1 cellular context compared by ENCODE assay signal in the genomic region with DNA sequence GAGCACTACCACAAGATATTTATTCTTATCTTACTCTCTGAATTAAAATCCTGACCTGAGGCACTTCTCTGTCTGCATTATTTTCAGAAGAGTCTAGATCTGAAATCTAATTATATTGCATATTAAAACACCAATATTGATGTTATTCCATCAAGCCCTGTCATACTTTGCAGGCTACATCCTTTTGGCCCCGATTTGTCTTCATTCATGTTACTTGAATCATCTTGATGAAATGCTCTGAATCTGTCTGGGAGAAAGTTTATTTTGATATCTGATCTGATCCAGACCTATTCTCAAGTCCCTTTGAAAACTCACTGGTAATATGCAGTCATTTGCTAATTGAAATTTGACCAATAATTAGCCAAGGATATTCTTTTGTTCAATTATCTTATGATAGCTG.
TF ChIP-seq lines count a peak whose summit lies in the region.

No MANE protein-coding gene starts in this region.

TF ChIP-seq in HepG2, 621 proteins besides CTCF, POLR2A, EP300 and RAD21 (continued from another document):
- TF ChIP-seq, protein P1, sequence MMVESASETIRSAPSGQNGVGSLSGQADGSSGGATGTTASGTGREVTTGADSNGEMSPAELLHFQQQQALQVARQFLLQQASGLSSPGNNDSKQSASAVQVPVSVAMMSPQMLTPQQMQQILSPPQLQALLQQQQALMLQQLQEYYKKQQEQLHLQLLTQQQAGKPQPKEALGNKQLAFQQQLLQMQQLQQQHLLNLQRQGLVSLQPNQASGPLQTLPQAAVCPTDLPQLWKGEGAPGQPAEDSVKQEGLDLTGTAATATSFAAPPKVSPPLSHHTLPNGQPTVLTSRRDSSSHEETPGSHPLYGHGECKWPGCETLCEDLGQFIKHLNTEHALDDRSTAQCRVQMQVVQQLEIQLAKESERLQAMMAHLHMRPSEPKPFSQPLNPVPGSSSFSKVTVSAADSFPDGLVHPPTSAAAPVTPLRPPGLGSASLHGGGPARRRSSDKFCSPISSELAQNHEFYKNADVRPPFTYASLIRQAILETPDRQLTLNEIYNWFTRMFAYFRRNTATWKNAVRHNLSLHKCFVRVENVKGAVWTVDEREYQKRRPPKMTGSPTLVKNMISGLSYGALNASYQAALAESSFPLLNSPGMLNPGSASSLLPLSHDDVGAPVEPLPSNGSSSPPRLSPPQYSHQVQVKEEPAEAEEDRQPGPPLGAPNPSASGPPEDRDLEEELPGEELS (CRISPR knock-in tag; IDR thresholded peaks at IDR 0.05), result no peak
- TF ChIP-seq CHD4 (IDR thresholded peaks at IDR 0.05; ENCODE audit: borderline replicate concordance, low read length), result no peak
- TF ChIP-seq NCOR1 (IDR thresholded peaks at IDR 0.05; ENCODE audit: borderline replicate concordance, low read length), result no peak
- TF ChIP-seq, protein P2, sequence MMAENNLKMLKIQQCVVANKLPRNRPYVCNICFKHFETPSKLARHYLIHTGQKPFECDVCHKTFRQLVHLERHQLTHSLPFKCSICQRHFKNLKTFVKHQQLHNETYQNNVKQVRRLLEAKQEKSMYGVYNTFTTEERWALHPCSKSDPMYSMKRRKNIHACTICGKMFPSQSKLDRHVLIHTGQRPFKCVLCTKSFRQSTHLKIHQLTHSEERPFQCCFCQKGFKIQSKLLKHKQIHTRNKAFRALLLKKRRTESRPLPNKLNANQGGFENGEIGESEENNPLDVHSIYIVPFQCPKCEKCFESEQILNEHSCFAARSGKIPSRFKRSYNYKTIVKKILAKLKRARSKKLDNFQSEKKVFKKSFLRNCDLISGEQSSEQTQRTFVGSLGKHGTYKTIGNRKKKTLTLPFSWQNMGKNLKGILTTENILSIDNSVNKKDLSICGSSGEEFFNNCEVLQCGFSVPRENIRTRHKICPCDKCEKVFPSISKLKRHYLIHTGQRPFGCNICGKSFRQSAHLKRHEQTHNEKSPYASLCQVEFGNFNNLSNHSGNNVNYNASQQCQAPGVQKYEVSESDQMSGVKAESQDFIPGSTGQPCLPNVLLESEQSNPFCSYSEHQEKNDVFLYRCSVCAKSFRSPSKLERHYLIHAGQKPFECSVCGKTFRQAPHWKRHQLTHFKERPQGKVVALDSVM (CRISPR knock-in tag; IDR thresholded peaks at IDR 0.05), result no peak
- TF ChIP-seq SUZ12 (IDR thresholded peaks at IDR 0.05; ENCODE audit: low read depth, low read length), result no peak
- TF ChIP-seq SRSF1 (optimal IDR thresholded peaks at IDR 0.05; ENCODE audit: low read depth, low read length), result no peak
